Comparison of ENCODE assay signal across 11 cellular contexts in genomic region chr22:40463727-40464126, GRCh38.
A peak's percentile ranks its signal among the peaks of the same experiment; 100 is the strongest.
DNase-seq lines count a peak whose midpoint lies in the region; ATAC-seq, FAIRE-seq and TF ChIP-seq lines count a peak whose summit lies in the region.
"Had no signal": no experiment of that assay in that cellular context is flagged by ENCODE, and none has a peak within 500 bp of the region (broad histone marks: within the 10 kb centered on the region; RNA-seq: fewer than 3 reads in every experiment).

No MANE protein-coding gene starts in this region.

- no peaks in the 10 kb centered on the region for H3K9me3 ChIP-seq in K562 (replicated peaks; ENCODE audit: control insufficient read depth, insufficient read depth, low read depth, low read length)

- H3K9me3 Mint-ChIP-seq in T-cell, result no peaks in the 10 kb centered on the region
- H3K9me3 Mint-ChIP-seq in stimulated activated memory B cell treated with anti-CD40 and anti-IgM and Interleukin-4, amounts not matched to agents 10 μg/mL and 1 μg/mL and 100 μg/mL, for 72 hours, result no peaks in the 10 kb centered on the region

- BruUV-seq in K562 (replicated peaks; lab: Mats Ljungman, UMichigan), result no TSS peak

- no peak for TF ChIP-seq EP300 in K562 (IDR thresholded peaks at IDR 0.05; ENCODE audit: low read length)

- peak overlapping the region; percentile 98 to 100 for H3K27ac Mint-ChIP-seq in T-cell
- H3K27ac Mint-ChIP-seq in stimulated activated memory B cell treated with anti-CD40 and anti-IgM and Interleukin-4, amounts not matched to agents 10 μg/mL and 1 μg/mL and 100 μg/mL, for 72 hours, result peak overlapping the region; percentile 99

- peak overlapping the region; percentile 71 for H3K27ac ChIP-seq in K562 (ENCODE audit: extremely low read depth, low read depth, low read length)
- H3K27ac ChIP-seq: foreskin keratinocyte, parathyroid adenoma had no signal

- TF ChIP-seq POLR2A in K562 (conservative IDR thresholded peaks at IDR 0.05), result no peak

- H3K27me3 ChIP-seq in K562 (ENCODE audit: control insufficient read depth in 2 of 2, insufficient read depth in 2 of 2, low read length in 2 of 2), result no peaks in the 10 kb centered on the region
- H3K27me3 ChIP-seq: foreskin keratinocyte had no signal

- FAIRE-seq in K562 (lab: Jason Lieb, UNC), result no peak

- ATAC-seq in T-cell (replicated peaks in 1 of 4) (peak; percentile 68 to 81 (median 79)), K562 (0 out of 3 replicates have a peak, but pooled peaks have one; percentile 18), HG03280 (IDR thresholded peaks at IDR 0.05; ENCODE audit: unreplicated experiment) (no peak)
- peak; percentile 74 for ATAC-seq in stimulated activated memory B cell treated with anti-CD40 and anti-IgM and Interleukin-4, amounts not matched to agents 10 μg/mL and 1 μg/mL and 100 μg/mL, for 72 hours
- ATAC-seq: foreskin keratinocyte had no signal

- H3K4me1 ChIP-seq in K562 (replicated peaks in 1 of 2; ENCODE audit: control insufficient read depth in 2 of 2, insufficient read depth in 2 of 2, low read length in 2 of 2), result peaks cover 3 to 27% of the 10 kb centered on the region in 2 experiments; a peak in 4 of 5 replicates
- H3K4me1 ChIP-seq: foreskin keratinocyte, parathyroid adenoma had no signal

- POLR2A ChIA-PET in T-cell (lab: Charles Lee) (interaction anchor here in 1 of 2 donors (0.6 kb wide), 1 partner anchor 249 kb away, joined by 3 read pairs; no protein-coding TSS in a partner anchor), K562 (lab: Yijun Ruan, JAX) (no interaction called here)

- H3K4me1 Mint-ChIP-seq in T-cell, result peaks cover 75 to 79% (median 78%) of the 10 kb centered on the region in 3 donors
- H3K4me1 Mint-ChIP-seq in stimulated activated memory B cell treated with anti-CD40 and anti-IgM and Interleukin-4, amounts not matched to agents 10 μg/mL and 1 μg/mL and 100 μg/mL, for 72 hours, result peaks cover 50% of the 10 kb centered on the region

- H3K36me3 Mint-ChIP-seq in T-cell, result peaks cover 20% of the 10 kb centered on the region
- H3K36me3 Mint-ChIP-seq in stimulated activated memory B cell treated with anti-CD40 and anti-IgM and Interleukin-4, amounts not matched to agents 10 μg/mL and 1 μg/mL and 100 μg/mL, for 72 hours, result peaks cover 21% of the 10 kb centered on the region

- H3K4me3 ChIP-seq in K562, result peak overlapping the region; percentile 36; the same call in 1 of the 2 replicates

- H2AFZ ChIP-seq in K562 (ENCODE audit: low read depth, low read length), result peak overlapping the region; percentile 66
- H2AFZ ChIP-seq: parathyroid adenoma had no signal

- DNase-seq in GM20000 (ENCODE audit: low spot score) (peak; percentile 36), T-cell (peak in 14 of 34 experiments; percentile 8 to 33 (median 26)), K562 (ENCODE audit: extremely low read depth in 1 of 4, low spot score in 3 of 4) (no peak), NCI-H2107 treated with DMSO at 0.1 percent for 48 hours (lab: John Stamatoyannopoulos, UW; ENCODE audit: unreplicated experiment) (no peak), NCI-H526 treated with DMSO at 0.1 percent for 48 hours (lab: John Stamatoyannopoulos, UW) (no peak), AG20443 (ENCODE audit: low spot score) (no peak)
- DNase-seq: foreskin keratinocyte, NCI-H524 treated with DMSO at 0.1 percent for 48 hours had no signal

- TF ChIP-seq CTCF in GM20000 (IDR thresholded peaks at IDR 0.05; ENCODE audit: extremely low read depth, missing control alignments) (no peak), K562 (IDR thresholded peaks at IDR 0.05 in 2 of 3, conservative IDR thresholded peaks at IDR 0.05 in 1 of 3; ENCODE audit: insufficient read depth in 2 of 3, low read depth in 1 of 3, low read length in 3 of 3) (no peak)

- WGBS in K562 (ENCODE audit: insufficient coverage, low coverage, missing lambda C conversion rate), result 53% methylated on average over 6 of the region's 6 CpGs

- H3K9ac ChIP-seq in K562 (ENCODE audit: insufficient read depth in 1 of 2, low read depth in 2 of 2, low read length in 2 of 2), result peak overlapping the region in 1 of 2 experiments; percentile 65; a peak in 2 of 4 replicates
- H3K9ac ChIP-seq: parathyroid adenoma had no signal

- peaks cover 7% of the 10 kb centered on the region; the same call in 1 of the 3 replicates for H3K79me2 ChIP-seq in K562 (ENCODE audit: control insufficient read depth, insufficient read depth, low read length)
- H3K79me2 ChIP-seq: parathyroid adenoma had no signal

- intact Hi-C loops in K562 (cut with micrococcal nuclease), result no loop called here

- in situ Hi-C loops in K562 (cut with MboI), result no loop called here

- peak overlapping the region; percentile 92 to 99 (median 99) for H3K4me3 Mint-ChIP-seq in T-cell
- peak overlapping the region; percentile 95 for H3K4me3 Mint-ChIP-seq in stimulated activated memory B cell treated with anti-CD40 and anti-IgM and Interleukin-4, amounts not matched to agents 10 μg/mL and 1 μg/mL and 100 μg/mL, for 72 hours

- TF ChIP-seq RAD21 in K562 (CRISPR knock-in tag; conservative IDR thresholded peaks at IDR 0.05 in 1 of 2, IDR thresholded peaks at IDR 0.05 in 1 of 2), result no peak

- no peaks in the 10 kb centered on the region for H3K9me1 ChIP-seq in K562 (ENCODE audit: control insufficient read depth, insufficient read depth, low read length)

- H4K20me1 ChIP-seq in K562 (replicated peaks; ENCODE audit: control insufficient read depth, insufficient read depth, low read length), result no peaks in the 10 kb centered on the region

- H3K27me3 Mint-ChIP-seq in T-cell, result no peaks in the 10 kb centered on the region
- no peaks in the 10 kb centered on the region for H3K27me3 Mint-ChIP-seq in stimulated activated memory B cell treated with anti-CD40 and anti-IgM and Interleukin-4, amounts not matched to agents 10 μg/mL and 1 μg/mL and 100 μg/mL, for 72 hours

- H3K36me3 ChIP-seq in K562 (ENCODE audit: control insufficient read depth, insufficient read depth, low read length), result peaks cover 8% of the 10 kb centered on the region; the same call in 2 of the 3 replicates

- 0 out of 2 replicates have a peak overlapping the region, but pooled peaks have one; percentile 79 for H3K4me2 ChIP-seq in K562 (ENCODE audit: insufficient read depth, low read length)

- CTCF ChIA-PET in T-cell (lab: Charles Lee) (interaction anchor here in 1 of 2 donors (1.3 to 2.7 kb wide), 2 partner anchors 22 to 27 kb away, joined by 4 to 17 read pairs; no protein-coding TSS in a partner anchor), K562 (lab: Yijun Ruan, JAX; ENCODE audit: low intra/inter-chr PET ratio) (no interaction called here)

TF ChIP-seq in K562, 482 proteins besides CTCF, POLR2A, EP300 and RAD21 (continues in another document):
- TF ChIP-seq BACH1 (tag; IDR thresholded peaks at IDR 0.05) (no peak), KLF6 (CRISPR knock-in tag; IDR thresholded peaks at IDR 0.05; ENCODE audit: borderline replicate concordance) (no peak), ETS2 (tag; IDR thresholded peaks at IDR 0.05; ENCODE audit: borderline replicate concordance, poor library complexity, severe bottlenecking) (no peak), MTA1 (IDR thresholded peaks at IDR 0.05; ENCODE audit: borderline replicate concordance) (no peak)
